Comparison of ENCODE assay signal across 3 cellular contexts in the genomic region with DNA sequence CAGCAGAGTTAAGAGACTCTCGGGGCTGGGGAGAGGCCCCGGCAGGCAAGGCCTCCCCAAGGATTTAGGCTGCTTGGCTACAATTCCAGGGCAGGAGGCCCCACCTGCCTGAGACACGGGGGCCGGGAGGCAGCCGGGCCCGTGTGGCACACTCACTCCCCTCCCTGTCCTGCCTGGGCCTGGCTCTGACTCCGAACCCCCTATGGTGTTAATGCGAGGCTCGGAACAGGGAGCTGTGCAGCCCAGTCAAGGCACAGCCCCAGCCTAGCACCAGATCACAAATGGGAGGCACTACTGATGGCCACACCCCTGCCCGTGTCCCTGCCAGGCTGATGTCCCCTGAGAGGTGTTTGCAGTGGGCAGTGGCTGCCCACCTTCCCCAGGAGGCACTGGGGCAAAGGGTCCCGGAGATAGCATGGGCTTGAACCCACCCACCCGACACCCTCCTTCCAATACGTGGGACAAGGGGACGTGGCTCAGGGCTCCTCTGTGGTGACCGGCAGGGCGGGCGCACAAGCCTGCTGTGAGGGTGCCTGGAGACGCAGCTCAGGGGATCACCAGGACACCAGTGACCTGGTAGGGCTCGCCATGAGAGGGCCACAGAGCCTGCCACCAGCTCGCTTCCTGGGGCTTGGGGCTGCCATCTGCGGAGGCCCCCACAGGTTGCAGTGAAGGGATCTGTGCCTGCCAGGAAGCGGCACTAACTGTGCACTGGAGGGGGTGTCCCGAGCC.
TF ChIP-seq lines count a peak whose summit lies in the region.

No MANE protein-coding gene starts in this region.

TF ChIP-seq in SK-N-SH treated with all-trans-retinoic acid at 6 μM for 48 hours, 23 proteins besides CTCF, POLR2A, EP300 and RAD21:
- no peak for TF ChIP-seq GLIS3 (CRISPR knock-in tag; IDR thresholded peaks at IDR 0.05)
- no peak for TF ChIP-seq ARNTL (CRISPR knock-in tag; IDR thresholded peaks at IDR 0.05; ENCODE audit: borderline replicate concordance, low read depth)
- no peak for TF ChIP-seq ZNF70 (CRISPR knock-in tag; IDR thresholded peaks at IDR 0.05)
- no peak for TF ChIP-seq ESRRG (CRISPR knock-in tag; IDR thresholded peaks at IDR 0.05)
- TF ChIP-seq RARB (CRISPR knock-in tag; IDR thresholded peaks at IDR 0.05) = no peak
- no peak for TF ChIP-seq CSDC2 (CRISPR knock-in tag; IDR thresholded peaks at IDR 0.05)

TF ChIP-seq in SK-N-SH, 30 proteins besides CTCF, POLR2A, EP300 and RAD21:
- TF ChIP-seq YY1 (IDR thresholded peaks at IDR 0.05; ENCODE audit: low read depth) = no peak
- TF ChIP-seq SMC3 (IDR thresholded peaks at IDR 0.05; ENCODE audit: low read depth, low read length) = no peak
- TF ChIP-seq, protein P1, sequence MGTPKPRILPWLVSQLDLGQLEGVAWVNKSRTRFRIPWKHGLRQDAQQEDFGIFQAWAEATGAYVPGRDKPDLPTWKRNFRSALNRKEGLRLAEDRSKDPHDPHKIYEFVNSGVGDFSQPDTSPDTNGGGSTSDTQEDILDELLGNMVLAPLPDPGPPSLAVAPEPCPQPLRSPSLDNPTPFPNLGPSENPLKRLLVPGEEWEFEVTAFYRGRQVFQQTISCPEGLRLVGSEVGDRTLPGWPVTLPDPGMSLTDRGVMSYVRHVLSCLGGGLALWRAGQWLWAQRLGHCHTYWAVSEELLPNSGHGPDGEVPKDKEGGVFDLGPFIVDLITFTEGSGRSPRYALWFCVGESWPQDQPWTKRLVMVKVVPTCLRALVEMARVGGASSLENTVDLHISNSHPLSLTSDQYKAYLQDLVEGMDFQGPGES (IDR thresholded peaks at IDR 0.05; ENCODE audit: low read depth, low read length) = no peak
- no peak for TF ChIP-seq SIN3A (IDR thresholded peaks at IDR 0.05; ENCODE audit: borderline replicate concordance, low read depth, low read length)
- TF ChIP-seq, protein P2, sequence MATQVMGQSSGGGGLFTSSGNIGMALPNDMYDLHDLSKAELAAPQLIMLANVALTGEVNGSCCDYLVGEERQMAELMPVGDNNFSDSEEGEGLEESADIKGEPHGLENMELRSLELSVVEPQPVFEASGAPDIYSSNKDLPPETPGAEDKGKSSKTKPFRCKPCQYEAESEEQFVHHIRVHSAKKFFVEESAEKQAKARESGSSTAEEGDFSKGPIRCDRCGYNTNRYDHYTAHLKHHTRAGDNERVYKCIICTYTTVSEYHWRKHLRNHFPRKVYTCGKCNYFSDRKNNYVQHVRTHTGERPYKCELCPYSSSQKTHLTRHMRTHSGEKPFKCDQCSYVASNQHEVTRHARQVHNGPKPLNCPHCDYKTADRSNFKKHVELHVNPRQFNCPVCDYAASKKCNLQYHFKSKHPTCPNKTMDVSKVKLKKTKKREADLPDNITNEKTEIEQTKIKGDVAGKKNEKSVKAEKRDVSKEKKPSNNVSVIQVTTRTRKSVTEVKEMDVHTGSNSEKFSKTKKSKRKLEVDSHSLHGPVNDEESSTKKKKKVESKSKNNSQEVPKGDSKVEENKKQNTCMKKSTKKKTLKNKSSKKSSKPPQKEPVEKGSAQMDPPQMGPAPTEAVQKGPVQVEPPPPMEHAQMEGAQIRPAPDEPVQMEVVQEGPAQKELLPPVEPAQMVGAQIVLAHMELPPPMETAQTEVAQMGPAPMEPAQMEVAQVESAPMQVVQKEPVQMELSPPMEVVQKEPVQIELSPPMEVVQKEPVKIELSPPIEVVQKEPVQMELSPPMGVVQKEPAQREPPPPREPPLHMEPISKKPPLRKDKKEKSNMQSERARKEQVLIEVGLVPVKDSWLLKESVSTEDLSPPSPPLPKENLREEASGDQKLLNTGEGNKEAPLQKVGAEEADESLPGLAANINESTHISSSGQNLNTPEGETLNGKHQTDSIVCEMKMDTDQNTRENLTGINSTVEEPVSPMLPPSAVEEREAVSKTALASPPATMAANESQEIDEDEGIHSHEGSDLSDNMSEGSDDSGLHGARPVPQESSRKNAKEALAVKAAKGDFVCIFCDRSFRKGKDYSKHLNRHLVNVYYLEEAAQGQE (IDR thresholded peaks at IDR 0.05; ENCODE audit: low read depth, low read length) = no peak
- TF ChIP-seq, protein P3, sequence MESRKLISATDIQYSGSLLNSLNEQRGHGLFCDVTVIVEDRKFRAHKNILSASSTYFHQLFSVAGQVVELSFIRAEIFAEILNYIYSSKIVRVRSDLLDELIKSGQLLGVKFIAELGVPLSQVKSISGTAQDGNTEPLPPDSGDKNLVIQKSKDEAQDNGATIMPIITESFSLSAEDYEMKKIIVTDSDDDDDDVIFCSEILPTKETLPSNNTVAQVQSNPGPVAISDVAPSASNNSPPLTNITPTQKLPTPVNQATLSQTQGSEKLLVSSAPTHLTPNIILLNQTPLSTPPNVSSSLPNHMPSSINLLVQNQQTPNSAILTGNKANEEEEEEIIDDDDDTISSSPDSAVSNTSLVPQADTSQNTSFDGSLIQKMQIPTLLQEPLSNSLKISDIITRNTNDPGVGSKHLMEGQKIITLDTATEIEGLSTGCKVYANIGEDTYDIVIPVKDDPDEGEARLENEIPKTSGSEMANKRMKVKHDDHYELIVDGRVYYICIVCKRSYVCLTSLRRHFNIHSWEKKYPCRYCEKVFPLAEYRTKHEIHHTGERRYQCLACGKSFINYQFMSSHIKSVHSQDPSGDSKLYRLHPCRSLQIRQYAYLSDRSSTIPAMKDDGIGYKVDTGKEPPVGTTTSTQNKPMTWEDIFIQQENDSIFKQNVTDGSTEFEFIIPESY (IDR thresholded peaks at IDR 0.05; ENCODE audit: borderline replicate concordance, low read depth) = no peak
- TF ChIP-seq, protein P4, sequence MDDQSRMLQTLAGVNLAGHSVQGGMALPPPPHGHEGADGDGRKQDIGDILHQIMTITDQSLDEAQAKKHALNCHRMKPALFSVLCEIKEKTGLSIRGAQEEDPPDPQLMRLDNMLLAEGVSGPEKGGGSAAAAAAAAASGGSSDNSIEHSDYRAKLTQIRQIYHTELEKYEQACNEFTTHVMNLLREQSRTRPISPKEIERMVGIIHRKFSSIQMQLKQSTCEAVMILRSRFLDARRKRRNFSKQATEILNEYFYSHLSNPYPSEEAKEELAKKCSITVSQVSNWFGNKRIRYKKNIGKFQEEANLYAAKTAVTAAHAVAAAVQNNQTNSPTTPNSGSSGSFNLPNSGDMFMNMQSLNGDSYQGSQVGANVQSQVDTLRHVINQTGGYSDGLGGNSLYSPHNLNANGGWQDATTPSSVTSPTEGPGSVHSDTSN (IDR thresholded peaks at IDR 0.05) = no peak
- no peak for TF ChIP-seq ELF1 (IDR thresholded peaks at IDR 0.05)
- TF ChIP-seq FOXJ3 (CRISPR knock-in tag; IDR thresholded peaks at IDR 0.05) = no peak
- TF ChIP-seq, protein P5, sequence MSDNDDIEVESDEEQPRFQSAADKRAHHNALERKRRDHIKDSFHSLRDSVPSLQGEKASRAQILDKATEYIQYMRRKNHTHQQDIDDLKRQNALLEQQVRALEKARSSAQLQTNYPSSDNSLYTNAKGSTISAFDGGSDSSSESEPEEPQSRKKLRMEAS (IDR thresholded peaks at IDR 0.05; ENCODE audit: low read depth) = no peak
- no peak for TF ChIP-seq TEAD4 (IDR thresholded peaks at IDR 0.05; ENCODE audit: borderline replicate concordance, insufficient read depth)
- no peak for TF ChIP-seq NRF1 (IDR thresholded peaks at IDR 0.05; ENCODE audit: low read depth, low read length)

TF ChIP-seq in K562, 482 proteins besides CTCF, POLR2A, EP300 and RAD21:
- no peak for TF ChIP-seq SRSF9 (IDR thresholded peaks at IDR 0.05; ENCODE audit: borderline replicate concordance, low read depth, low read length)
- no peak for TF ChIP-seq HSF4 (CRISPR knock-in tag; IDR thresholded peaks at IDR 0.05; ENCODE audit: borderline replicate concordance)
- TF ChIP-seq TEAD2 (tag; IDR thresholded peaks at IDR 0.05) = no peak
- TF ChIP-seq, protein P6, sequence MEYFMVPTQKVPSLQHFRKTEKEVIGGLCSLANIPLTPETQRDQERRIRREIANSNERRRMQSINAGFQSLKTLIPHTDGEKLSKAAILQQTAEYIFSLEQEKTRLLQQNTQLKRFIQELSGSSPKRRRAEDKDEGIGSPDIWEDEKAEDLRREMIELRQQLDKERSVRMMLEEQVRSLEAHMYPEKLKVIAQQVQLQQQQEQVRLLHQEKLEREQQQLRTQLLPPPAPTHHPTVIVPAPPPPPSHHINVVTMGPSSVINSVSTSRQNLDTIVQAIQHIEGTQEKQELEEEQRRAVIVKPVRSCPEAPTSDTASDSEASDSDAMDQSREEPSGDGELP (CRISPR knock-in tag; IDR thresholded peaks at IDR 0.05; ENCODE audit: borderline replicate concordance) = no peak
- TF ChIP-seq, protein P7, sequence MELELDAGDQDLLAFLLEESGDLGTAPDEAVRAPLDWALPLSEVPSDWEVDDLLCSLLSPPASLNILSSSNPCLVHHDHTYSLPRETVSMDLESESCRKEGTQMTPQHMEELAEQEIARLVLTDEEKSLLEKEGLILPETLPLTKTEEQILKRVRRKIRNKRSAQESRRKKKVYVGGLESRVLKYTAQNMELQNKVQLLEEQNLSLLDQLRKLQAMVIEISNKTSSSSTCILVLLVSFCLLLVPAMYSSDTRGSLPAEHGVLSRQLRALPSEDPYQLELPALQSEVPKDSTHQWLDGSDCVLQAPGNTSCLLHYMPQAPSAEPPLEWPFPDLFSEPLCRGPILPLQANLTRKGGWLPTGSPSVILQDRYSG (tag; conservative IDR thresholded peaks at IDR 0.05; ENCODE audit: low read depth) = no peak
- TF ChIP-seq DPF2 (IDR thresholded peaks at IDR 0.05) = no peak
- TF ChIP-seq ZNF699 (CRISPR knock-in tag; IDR thresholded peaks at IDR 0.05; ENCODE audit: insufficient replicate concordance) = no peak
